Comparison of ENCODE assay signal across 18 cellular contexts in genomic region chr7:155972651-155973349, GRCh38.
DNase-seq lines count a peak whose midpoint lies in the region; ATAC-seq, FAIRE-seq and TF ChIP-seq lines count a peak whose summit lies in the region.
"Had no signal": no experiment of that assay in that cellular context is flagged by ENCODE, and none has a peak within 500 bp of the region (broad histone marks: within the 10 kb centered on the region; RNA-seq: fewer than 3 reads in every experiment).

No MANE protein-coding gene starts in this region.

- H2AFZ ChIP-seq in HepG2 (ENCODE audit: low read length): no peak overlapping the region

- peaks cover 33 to 37% (median 35%) of the 10 kb centered on the region in 10 experiments for H3K4me1 ChIP-seq in BLaER1 treated with 17β-estradiol and CSF1 and Interleukin-3, amounts not matched to agents 10 nM and 100 nM
- no peaks in the 10 kb centered on the region for H3K4me1 ChIP-seq in RWPE2 (ENCODE audit: insufficient read depth, poor library complexity, severe bottlenecking)
- H3K4me1 ChIP-seq in HepG2 (ENCODE audit: insufficient read depth, low read length): no peaks in the 10 kb centered on the region

- peak; percentile 16 for DNase-seq in RWPE2 (ENCODE audit: low spot score)
- DNase-seq in HepG2 (ENCODE audit: low spot score): no peak
- peak; percentile 16 for DNase-seq in stimulated activated CD8-positive, alpha-beta memory T cell treated with anti-CD3 and anti-CD28 coated beads, Interleukin-4, amount 100 ng/mL, for 48 hours
- DNase-seq in NCI-H2107 treated with DMSO at 0.1 percent for 48 hours (lab: John Stamatoyannopoulos, UW; ENCODE audit: unreplicated experiment): no peak
- no peak for DNase-seq in SW 1271 (lab: John Stamatoyannopoulos, UW)
- DNase-seq: AML-193; CD8-positive, alpha-beta T cell; GF-D8; MM.1S; NCI-H1105; NCI-H1694 treated with DMSO at 0.1 percent for 48 hours; NCI-H2171; NCI-H774 had no signal

- no TSS peak for BruUV-seq in HepG2 (replicated peaks; lab: Mats Ljungman, UMichigan)

- H3K36me3 ChIP-seq in BLaER1 treated with 17β-estradiol and CSF1 and Interleukin-3, amounts not matched to agents 10 nM and 100 nM: no peaks in the 10 kb centered on the region
- H3K36me3 ChIP-seq in RWPE2 (ENCODE audit: low read depth) (no peaks in the 10 kb centered on the region), HepG2 (replicated peaks in 1 of 2; ENCODE audit: control insufficient read depth in 1 of 2, insufficient read depth in 2 of 2, low read length in 2 of 2) (no peaks in the 10 kb centered on the region)

- H3K9me3 ChIP-seq in BLaER1 treated with 17β-estradiol and CSF1 and Interleukin-3, amounts not matched to agents 10 nM and 100 nM (replicated peaks in 1 of 11): no peaks in the 10 kb centered on the region
- H3K9me3 ChIP-seq in RWPE2 (ENCODE audit: severe bottlenecking): no peaks in the 10 kb centered on the region
- H3K9me3 ChIP-seq in HepG2 (ENCODE audit: low read length): no peaks in the 10 kb centered on the region

- no peak for FAIRE-seq in HepG2 (lab: Jason Lieb, UNC)
- FAIRE-seq: D721Med, H54, RCC 7860 had no signal

- H3K9ac ChIP-seq in BLaER1 treated with 17β-estradiol and CSF1 and Interleukin-3, amounts not matched to agents 10 nM and 100 nM: peak overlapping the region in 2 of 11 experiments; percentile 17 to 34; a peak in 1 of 22 replicates
- no peak overlapping the region for H3K9ac ChIP-seq in HepG2 (ENCODE audit: insufficient read depth, low read depth, low read length)

- 37% methylated on average over 10 of the region's 13 CpGs for WGBS in HepG2 (ENCODE audit: low lambda C conversion rate)

- no peaks in the 10 kb centered on the region for H4K20me1 ChIP-seq in BLaER1 treated with 17β-estradiol and CSF1 and Interleukin-3, amounts not matched to agents 10 nM and 100 nM
- no peaks in the 10 kb centered on the region for H4K20me1 ChIP-seq in HepG2 (ENCODE audit: insufficient read depth, low read length)

- H3K79me2 ChIP-seq in HepG2 (ENCODE audit: insufficient read depth, low read length): no peaks in the 10 kb centered on the region

- TF ChIP-seq CTCF in RWPE2 (IDR thresholded peaks at IDR 0.05; ENCODE audit: poor library complexity, severe bottlenecking) (no peak), HepG2 (CRISPR knock-in tag; IDR thresholded peaks at IDR 0.05) (no peak)

- CTCF ChIA-PET in HepG2 (lab: Yijun Ruan, JAX; ENCODE audit: low intra/inter-chr PET ratio, low total read pairs): no interaction called here

- H3K27ac ChIP-seq in BLaER1 treated with 17β-estradiol and CSF1 and Interleukin-3, amounts not matched to agents 10 nM and 100 nM: no peak overlapping the region
- no peak overlapping the region for H3K27ac ChIP-seq in RWPE2 (ENCODE audit: poor library complexity, severe bottlenecking)
- H3K27ac ChIP-seq in HepG2 (ENCODE audit: extremely low read length, insufficient read depth, low read length): no peak overlapping the region

- H3K27me3 ChIP-seq in BLaER1 treated with 17β-estradiol and CSF1 and Interleukin-3, amounts not matched to agents 10 nM and 100 nM: no peaks in the 10 kb centered on the region
- H3K27me3 ChIP-seq in RWPE2 (ENCODE audit: insufficient read depth, poor library complexity, severe bottlenecking) (peaks cover 5% of the 10 kb centered on the region), HepG2 (ENCODE audit: control insufficient read depth in 1 of 2, insufficient read depth in 2 of 2, low read length in 2 of 2) (peaks cover 10 to 40% of the 10 kb centered on the region in 2 experiments; a peak in 4 of 5 replicates)

- no peak overlapping the region for H3K4me3 ChIP-seq in BLaER1 treated with 17β-estradiol and CSF1 and Interleukin-3, amounts not matched to agents 10 nM and 100 nM
- H3K4me3 ChIP-seq in RWPE2 (ENCODE audit: severe bottlenecking) (no peak overlapping the region), HepG2 (replicated peaks in 1 of 3; ENCODE audit: insufficient read depth in 1 of 3, low read depth in 2 of 3, low read length in 3 of 3) (no peak overlapping the region)

- TF ChIP-seq EP300 in HepG2 (IDR thresholded peaks at IDR 0.05; ENCODE audit: low read depth in 2 of 2, low read length in 2 of 2): no peak
- TF ChIP-seq EP300 in HepG2 (CRISPR knock-in tag; IDR thresholded peaks at IDR 0.05; ENCODE audit: borderline replicate concordance): no peak

- POLR2A ChIA-PET in HepG2 (lab: Yijun Ruan, JAX): interaction anchor here (1.4 to 1.7 kb wide), 2 partner anchors 9 to 11 kb away, joined by 4 to 8 read pairs; no protein-coding TSS in a partner anchor

- no peak for ATAC-seq in RWPE2 (ENCODE audit: low read depth)
- peak; percentile 22 for ATAC-seq in HepG2
- no peak for ATAC-seq in GM19324 (IDR thresholded peaks at IDR 0.05; ENCODE audit: low FRiP score, unreplicated experiment)
- ATAC-seq: CD8-positive, alpha-beta T cell had no signal

- in situ Hi-C loops in HepG2 (cut with HindIII; ENCODE audit: extremely low pct_ligation_motif_present, low pct_unique_long_range_greater_than_20kb): no loop called here

- intact Hi-C loops in HepG2 (cut with micrococcal nuclease; ENCODE audit: unreplicated experiment): loop anchor here (1.0 to 10.0 kb wide), 2 partner anchors 18 to 58 kb away; no protein-coding TSS in a partner anchor

- TF ChIP-seq RAD21 in HepG2 (CRISPR knock-in tag; IDR thresholded peaks at IDR 0.05): no peak

- peak overlapping the region; percentile 45 to 81 (median 69) for H3K4me2 ChIP-seq in BLaER1 treated with 17β-estradiol and CSF1 and Interleukin-3, amounts not matched to agents 10 nM and 100 nM
- no peak overlapping the region for H3K4me2 ChIP-seq in HepG2 (ENCODE audit: low read depth, low read length)

- TF ChIP-seq POLR2A in HepG2 (IDR thresholded peaks at IDR 0.05; ENCODE audit: insufficient read depth in 1 of 2, low read depth in 2 of 2, low read length in 2 of 2): no peak

TF ChIP-seq in HepG2, 621 proteins besides CTCF, POLR2A, EP300 and RAD21:
- TF ChIP-seq MTA1 (CRISPR knock-in tag; IDR thresholded peaks at IDR 0.05; ENCODE audit: borderline replicate concordance) (no peak), ZNF10 (CRISPR knock-in tag; IDR thresholded peaks at IDR 0.05; ENCODE audit: borderline replicate concordance, low read depth) (no peak)
TF ChIP-seq in HepG2: peak in this region for 0.

Comparison
In these comparisons a context has a peak if more than half of its experiments do, and no peak if none do; other contexts are left out.
1. DNase-seq: peak in RWPE2 (single experiment) and stimulated activated CD8-positive, alpha-beta memory T cell treated with anti-CD3 and anti-CD28 coated beads, Interleukin-4, amount 100 ng/mL, for 48 hours (single experiment); none in HepG2 (single experiment), NCI-H2107 treated with DMSO at 0.1 percent for 48 hours (single experiment) and SW 1271 (0 of 2).